ENCODE assay signal across 1 cellular context in genomic region chr20:728022-728944, GRCh38.
A peak's percentile ranks its signal among the peaks of the same experiment; 100 is the strongest.
TF ChIP-seq lines count a peak whose summit lies in the region.

No MANE protein-coding gene starts in this region.

TF ChIP-seq in HepG2, 621 proteins besides CTCF, POLR2A, EP300 and RAD21 (continued from another document):
- TF ChIP-seq, protein P1, sequence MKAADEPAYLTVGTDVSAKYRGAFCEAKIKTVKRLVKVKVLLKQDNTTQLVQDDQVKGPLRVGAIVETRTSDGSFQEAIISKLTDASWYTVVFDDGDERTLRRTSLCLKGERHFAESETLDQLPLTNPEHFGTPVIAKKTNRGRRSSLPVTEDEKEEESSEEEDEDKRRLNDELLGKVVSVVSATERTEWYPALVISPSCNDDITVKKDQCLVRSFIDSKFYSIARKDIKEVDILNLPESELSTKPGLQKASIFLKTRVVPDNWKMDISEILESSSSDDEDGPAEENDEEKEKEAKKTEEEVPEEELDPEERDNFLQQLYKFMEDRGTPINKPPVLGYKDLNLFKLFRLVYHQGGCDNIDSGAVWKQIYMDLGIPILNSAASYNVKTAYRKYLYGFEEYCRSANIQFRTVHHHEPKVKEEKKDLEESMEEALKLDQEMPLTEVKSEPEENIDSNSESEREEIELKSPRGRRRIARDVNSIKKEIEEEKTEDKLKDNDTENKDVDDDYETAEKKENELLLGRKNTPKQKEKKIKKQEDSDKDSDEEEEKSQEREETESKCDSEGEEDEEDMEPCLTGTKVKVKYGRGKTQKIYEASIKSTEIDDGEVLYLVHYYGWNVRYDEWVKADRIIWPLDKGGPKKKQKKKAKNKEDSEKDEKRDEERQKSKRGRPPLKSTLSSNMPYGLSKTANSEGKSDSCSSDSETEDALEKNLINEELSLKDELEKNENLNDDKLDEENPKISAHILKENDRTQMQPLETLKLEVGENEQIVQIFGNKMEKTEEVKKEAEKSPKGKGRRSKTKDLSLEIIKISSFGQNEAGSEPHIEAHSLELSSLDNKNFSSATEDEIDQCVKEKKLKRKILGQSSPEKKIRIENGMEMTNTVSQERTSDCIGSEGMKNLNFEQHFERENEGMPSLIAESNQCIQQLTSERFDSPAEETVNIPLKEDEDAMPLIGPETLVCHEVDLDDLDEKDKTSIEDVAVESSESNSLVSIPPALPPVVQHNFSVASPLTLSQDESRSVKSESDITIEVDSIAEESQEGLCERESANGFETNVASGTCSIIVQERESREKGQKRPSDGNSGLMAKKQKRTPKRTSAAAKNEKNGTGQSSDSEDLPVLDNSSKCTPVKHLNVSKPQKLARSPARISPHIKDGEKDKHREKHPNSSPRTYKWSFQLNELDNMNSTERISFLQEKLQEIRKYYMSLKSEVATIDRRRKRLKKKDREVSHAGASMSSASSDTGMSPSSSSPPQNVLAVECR (CRISPR knock-in tag; IDR thresholded peaks at IDR 0.05; ENCODE audit: borderline replicate concordance) = no peak; the same call in 1 of the 2 replicates
- TF ChIP-seq ZNF234 (CRISPR knock-in tag; conservative IDR thresholded peaks at IDR 0.05) (no peak), PRDM4 (CRISPR knock-in tag; IDR thresholded peaks at IDR 0.05; ENCODE audit: borderline replicate concordance) (no peak), TEF (CRISPR knock-in tag; IDR thresholded peaks at IDR 0.05) (no peak), CBFB (CRISPR knock-in tag; IDR thresholded peaks at IDR 0.05) (peak; percentile 71; the same call in 1 of the 2 replicates), ZBTB42 (CRISPR knock-in tag; IDR thresholded peaks at IDR 0.05) (no peak), RFX3 (CRISPR knock-in tag; IDR thresholded peaks at IDR 0.05) (no peak), SAP130 (CRISPR knock-in tag; IDR thresholded peaks at IDR 0.05; ENCODE audit: low read depth) (peak; percentile 45; the same call in 1 of the 2 replicates), ZC3H4 (CRISPR knock-in tag; IDR thresholded peaks at IDR 0.05; ENCODE audit: borderline replicate concordance) (no peak), ZNF800 (CRISPR knock-in tag; IDR thresholded peaks at IDR 0.05) (peak; percentile 94), ZNF253 (CRISPR knock-in tag; IDR thresholded peaks at IDR 0.05; ENCODE audit: borderline replicate concordance) (no peak), PRPF4 (IDR thresholded peaks at IDR 0.05; ENCODE audit: low read depth, low read length, poor library complexity, severe bottlenecking) (no peak), ZFX (CRISPR knock-in tag; IDR thresholded peaks at IDR 0.05; ENCODE audit: low read depth) (peak; percentile 47), ZFAT (CRISPR knock-in tag; conservative IDR thresholded peaks at IDR 0.05) (no peak), TBP (CRISPR knock-in tag; IDR thresholded peaks at IDR 0.05) (no peak), TEAD2 (CRISPR knock-in tag; IDR thresholded peaks at IDR 0.05) (no peak), GATA4 (IDR thresholded peaks at IDR 0.05; ENCODE audit: borderline replicate concordance, low read depth) (no peak), ATF7 (IDR thresholded peaks at IDR 0.05) (no peak), ATF7 (CRISPR knock-in tag; IDR thresholded peaks at IDR 0.05) (no peak), CAMTA2 (CRISPR knock-in tag; IDR thresholded peaks at IDR 0.05; ENCODE audit: borderline replicate concordance) (peak; percentile 70; the same call in 1 of the 2 replicates), MYNN (CRISPR knock-in tag; IDR thresholded peaks at IDR 0.05; ENCODE audit: low read depth) (no peak), ZNF264 (CRISPR knock-in tag; IDR thresholded peaks at IDR 0.05) (no peak), WIZ (CRISPR knock-in tag; IDR thresholded peaks at IDR 0.05) (peak; percentile 82; the same call in 1 of the 2 replicates), PRMT3 (CRISPR knock-in tag; IDR thresholded peaks at IDR 0.05; ENCODE audit: borderline replicate concordance, low read depth) (peak; percentile 28; the same call in 1 of the 2 replicates)
- TF ChIP-seq, protein P2, sequence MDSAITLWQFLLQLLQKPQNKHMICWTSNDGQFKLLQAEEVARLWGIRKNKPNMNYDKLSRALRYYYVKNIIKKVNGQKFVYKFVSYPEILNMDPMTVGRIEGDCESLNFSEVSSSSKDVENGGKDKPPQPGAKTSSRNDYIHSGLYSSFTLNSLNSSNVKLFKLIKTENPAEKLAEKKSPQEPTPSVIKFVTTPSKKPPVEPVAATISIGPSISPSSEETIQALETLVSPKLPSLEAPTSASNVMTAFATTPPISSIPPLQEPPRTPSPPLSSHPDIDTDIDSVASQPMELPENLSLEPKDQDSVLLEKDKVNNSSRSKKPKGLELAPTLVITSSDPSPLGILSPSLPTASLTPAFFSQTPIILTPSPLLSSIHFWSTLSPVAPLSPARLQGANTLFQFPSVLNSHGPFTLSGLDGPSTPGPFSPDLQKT (CRISPR knock-in tag; IDR thresholded peaks at IDR 0.05; ENCODE audit: borderline replicate concordance) = no peak
- TF ChIP-seq, protein P3, sequence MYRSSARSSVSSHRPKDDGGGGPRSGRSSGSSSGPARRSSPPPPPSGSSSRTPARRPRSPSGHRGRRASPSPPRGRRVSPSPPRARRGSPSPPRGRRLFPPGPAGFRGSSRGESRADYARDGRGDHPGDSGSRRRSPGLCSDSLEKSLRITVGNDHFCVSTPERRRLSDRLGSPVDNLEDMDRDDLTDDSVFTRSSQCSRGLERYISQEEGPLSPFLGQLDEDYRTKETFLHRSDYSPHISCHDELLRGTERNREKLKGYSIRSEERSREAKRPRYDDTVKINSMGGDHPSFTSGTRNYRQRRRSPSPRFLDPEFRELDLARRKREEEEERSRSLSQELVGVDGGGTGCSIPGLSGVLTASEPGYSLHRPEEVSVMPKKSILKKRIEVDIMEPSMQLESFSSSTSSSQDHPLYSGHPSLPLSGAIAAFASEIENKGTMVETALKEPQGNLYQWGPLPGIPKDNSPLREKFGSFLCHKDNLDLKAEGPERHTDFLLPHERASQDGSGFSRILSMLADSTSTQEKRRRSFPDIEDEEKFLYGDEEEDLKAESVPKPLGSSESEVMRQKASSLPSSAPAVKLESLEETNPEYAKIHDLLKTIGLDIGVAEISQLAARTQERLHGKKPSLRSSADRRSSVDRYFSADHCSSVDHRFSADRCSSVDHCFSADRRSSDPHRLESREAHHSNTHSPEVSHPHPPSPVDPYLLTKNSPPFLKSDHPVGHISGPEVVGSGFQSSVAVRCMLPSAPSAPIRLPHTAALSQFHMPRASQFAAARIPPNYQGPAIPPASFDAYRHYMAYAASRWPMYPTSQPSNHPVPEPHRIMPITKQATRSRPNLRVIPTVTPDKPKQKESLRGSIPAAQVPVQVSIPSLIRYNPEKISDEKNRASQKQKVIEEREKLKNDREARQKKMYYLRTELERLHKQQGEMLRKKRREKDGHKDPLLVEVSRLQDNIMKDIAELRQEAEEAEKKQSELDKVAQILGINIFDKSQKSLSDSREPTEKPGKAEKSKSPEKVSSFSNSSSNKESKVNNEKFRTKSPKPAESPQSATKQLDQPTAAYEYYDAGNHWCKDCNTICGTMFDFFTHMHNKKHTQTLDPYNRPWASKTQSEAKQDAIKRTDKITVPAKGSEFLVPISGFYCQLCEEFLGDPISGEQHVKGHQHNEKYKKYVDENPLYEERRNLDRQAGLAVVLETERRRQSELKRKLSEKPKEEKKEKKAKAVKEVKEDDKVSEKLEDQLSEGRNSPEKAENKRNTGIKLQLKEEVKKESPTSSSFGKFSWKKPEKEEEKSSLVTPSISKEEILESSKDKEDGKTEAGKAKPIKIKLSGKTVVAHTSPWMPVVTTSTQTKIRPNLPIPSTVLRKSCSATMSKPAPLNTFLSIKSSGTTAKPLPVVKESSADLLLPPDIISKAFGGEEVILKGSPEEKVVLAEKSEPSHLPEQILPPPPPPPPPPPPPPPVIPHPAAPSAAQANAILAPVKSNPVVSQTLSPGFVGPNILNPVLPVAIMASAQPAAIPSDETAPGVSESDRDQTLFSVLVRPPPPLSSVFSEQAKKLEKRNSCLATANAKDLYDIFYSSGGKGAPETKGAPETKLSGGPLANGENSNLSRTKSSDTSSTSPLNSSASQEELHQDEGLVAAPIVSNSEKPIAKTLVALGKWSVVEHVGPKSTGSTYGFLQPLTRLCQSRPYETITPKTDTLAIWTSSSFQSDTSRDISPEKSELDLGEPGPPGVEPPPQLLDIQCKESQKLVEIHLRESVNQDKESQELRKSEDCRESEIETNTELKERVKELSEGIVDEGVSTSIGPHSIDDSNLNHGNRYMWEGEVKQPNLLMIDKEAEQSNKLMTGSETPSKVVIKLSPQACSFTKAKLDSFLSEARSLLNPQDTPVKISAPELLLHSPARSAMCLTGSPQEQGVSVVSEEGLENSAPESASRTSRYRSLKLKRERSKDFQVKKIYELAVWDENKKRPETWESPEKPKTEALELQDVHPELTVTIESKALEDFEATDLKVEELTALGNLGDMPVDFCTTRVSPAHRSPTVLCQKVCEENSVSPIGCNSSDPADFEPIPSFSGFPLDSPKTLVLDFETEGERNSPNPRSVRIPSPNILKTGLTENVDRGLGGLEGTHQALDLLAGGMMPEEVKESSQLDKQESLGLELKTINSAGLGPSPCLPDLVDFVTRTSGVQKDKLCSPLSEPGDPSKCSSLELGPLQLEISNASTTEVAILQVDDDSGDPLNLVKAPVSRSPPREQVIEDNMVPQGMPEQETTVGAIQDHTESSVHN (CRISPR knock-in tag; IDR thresholded peaks at IDR 0.05) = no peak
TF ChIP-seq in HepG2: peak in this region for 202.
